Comparison of ENCODE assay signal across 8 cellular contexts in genomic region chr1:206734499-206735142, GRCh38. TPM values are rescaled to one million over a fixed set of nuclear protein-coding genes. Genes with fewer than 3 reads are reported as not detected.
DNase-seq lines count a peak whose midpoint lies in the region; ATAC-seq, FAIRE-seq and TF ChIP-seq lines count a peak whose summit lies in the region.

No MANE protein-coding gene starts in this region.

- CTCF ChIA-PET in MCF 10A (lab: Yijun Ruan, JAX) (interaction anchor here (0.5 to 9.2 kb wide), 74 partner anchors 9 to 1381 kb away, joined by 3 to 297 read pairs (median 4); partner anchors contain the start of genes C1orf116, DYRK3, EIF2D and FCAMR), HepG2 (lab: Yijun Ruan, JAX; ENCODE audit: low intra/inter-chr PET ratio, low total read pairs) (interaction anchor here (0.8 to 1.6 kb wide), 2 partner anchors 178 to 247 kb away, joined by 4 to 11 read pairs; no protein-coding TSS in a partner anchor)

- H3K9me3 ChIP-seq in WERI-Rb-1 (ENCODE audit: severe bottlenecking) (no peaks in the 10 kb centered on the region), HepG2 (ENCODE audit: low read length) (no peaks in the 10 kb centered on the region)

- no TSS peak for BruUV-seq in MCF 10A (replicated peaks; lab: Mats Ljungman, UMichigan)
- BruUV-seq in HepG2 (replicated peaks; lab: Mats Ljungman, UMichigan) = no TSS peak

- H3K79me2 ChIP-seq in HepG2 (ENCODE audit: insufficient read depth, low read length) = no peaks in the 10 kb centered on the region

- H3K9ac ChIP-seq in HepG2 (ENCODE audit: insufficient read depth, low read depth, low read length) = no peak overlapping the region

- intact Hi-C loops in MCF 10A (cut with micrococcal nuclease) = loop anchor here (1.0 to 2.0 kb wide), 4 partner anchors 74 to 340 kb away; no protein-coding TSS in a partner anchor
- intact Hi-C loops in HepG2 (cut with micrococcal nuclease; ENCODE audit: unreplicated experiment) = loop anchor here (1.0 to 10.0 kb wide), 3 partner anchors 178 to 340 kb away; no protein-coding TSS in a partner anchor

- H3K27ac ChIP-seq in WERI-Rb-1 = no peak overlapping the region
- no peak overlapping the region for H3K27ac ChIP-seq in HepG2 (ENCODE audit: extremely low read length, insufficient read depth, low read length)

- 69% methylated on average over 9 of the region's 9 CpGs for WGBS in HepG2 (ENCODE audit: low lambda C conversion rate)

- no peak overlapping the region for H3K4me3 ChIP-seq in WERI-Rb-1 (ENCODE audit: low read depth, low read length)
- H3K4me3 ChIP-seq in HepG2 (replicated peaks in 1 of 3; ENCODE audit: insufficient read depth in 1 of 3, low read depth in 2 of 3, low read length in 3 of 3) = no peak overlapping the region

- peak; percentile 41; the same call in 1 of the 2 replicates for TF ChIP-seq RAD21 in HepG2 (CRISPR knock-in tag; IDR thresholded peaks at IDR 0.05)

- peak overlapping the region; percentile 6 for H3K27ac Mint-ChIP-seq in MCF 10A (ENCODE audit: low read depth, unreplicated experiment)

- H3K27me3 ChIP-seq in WERI-Rb-1 (ENCODE audit: insufficient read depth, low read depth, severe bottlenecking) (no peaks in the 10 kb centered on the region), HepG2 (ENCODE audit: control insufficient read depth in 1 of 2, insufficient read depth in 2 of 2, low read length in 2 of 2) (no peaks in the 10 kb centered on the region)

- peaks cover 98% of the 10 kb centered on the region for H3K36me3 Mint-ChIP-seq in MCF 10A (ENCODE audit: insufficient read depth, unreplicated experiment)

- 0 out of 2 replicates have a peak, but pooled peaks cover 5% of the 10 kb centered on the region for H4K20me1 ChIP-seq in HepG2 (ENCODE audit: insufficient read depth, low read length)

- no peaks in the 10 kb centered on the region for H3K9me3 Mint-ChIP-seq in MCF 10A (ENCODE audit: unreplicated experiment)

- H2AFZ ChIP-seq in HepG2 (ENCODE audit: low read length) = no peak overlapping the region

- H3K4me1 Mint-ChIP-seq in MCF 10A (ENCODE audit: insufficient read depth, unreplicated experiment) = peaks cover 9% of the 10 kb centered on the region

- in situ Hi-C loops in KBM-7 (cut with MboI; ENCODE audit: low pct_unique_long_range_greater_than_20kb, low sequenced_read_pairs) (loop anchor here (25.0 kb wide), 1 partner anchor 178 kb away; the partner anchor contains the start of gene FCMR), HepG2 (cut with HindIII; ENCODE audit: extremely low pct_ligation_motif_present, low pct_unique_long_range_greater_than_20kb) (loop anchor here (5.0 to 10.0 kb wide), 2 partner anchors 178 to 250 kb away; no protein-coding TSS in a partner anchor)

- no peak for TF ChIP-seq POLR2A in HepG2 (IDR thresholded peaks at IDR 0.05; ENCODE audit: insufficient read depth in 1 of 2, low read depth in 2 of 2, low read length in 2 of 2)

- no peak overlapping the region for H3K4me2 ChIP-seq in HepG2 (ENCODE audit: low read depth, low read length)

- no peak overlapping the region for H3K4me3 Mint-ChIP-seq in MCF 10A (ENCODE audit: unreplicated experiment)

- POLR2A ChIA-PET in MCF 10A (lab: Yijun Ruan, JAX) (interaction anchor here (0.6 to 2.4 kb wide), 12 partner anchors 9 to 247 kb away, joined by 3 to 9 read pairs (median 3); partner anchors contain the start of genes DYRK3 and FCMR), HepG2 (lab: Yijun Ruan, JAX) (no interaction called here)

- H3K27me3 Mint-ChIP-seq in MCF 10A (ENCODE audit: insufficient read depth, unreplicated experiment) = no peaks in the 10 kb centered on the region

- TF ChIP-seq EP300 in HepG2 (IDR thresholded peaks at IDR 0.05; ENCODE audit: low read depth in 2 of 2, low read length in 2 of 2) = no peak
- TF ChIP-seq EP300 in HepG2 (CRISPR knock-in tag; IDR thresholded peaks at IDR 0.05; ENCODE audit: borderline replicate concordance) = no peak

- ATAC-seq in HepG2 (peak; percentile 66), HG03342 (IDR thresholded peaks at IDR 0.05; ENCODE audit: unreplicated experiment) (no peak), HG03520 (IDR thresholded peaks at IDR 0.05; ENCODE audit: unreplicated experiment) (no peak)

- DNase-seq in ELF-1 (ENCODE audit: low read depth, low spot score) (peak; percentile 53), KBM-7 (peak; percentile 51), WERI-Rb-1 (peak; percentile 88), MCF 10A (ENCODE audit: unreplicated experiment) (peak; percentile 73), HepG2 (ENCODE audit: low spot score) (no peak)
- DNase-seq in stimulated activated CD8-positive, alpha-beta memory T cell treated with anti-CD3 and anti-CD28 coated beads, Interleukin-4, amount 100 ng/mL, for 1 hour (ENCODE audit: low read depth in 2 of 2, low spot score in 1 of 2) = peak; percentile 61 to 66

- peak; percentile 28 for FAIRE-seq in HepG2 (lab: Jason Lieb, UNC)

- H3K4me1 ChIP-seq in HepG2 (ENCODE audit: insufficient read depth, low read length) = no peaks in the 10 kb centered on the region

- H3K36me3 ChIP-seq in WERI-Rb-1 (peaks cover 57% of the 10 kb centered on the region), HepG2 (replicated peaks in 1 of 2; ENCODE audit: control insufficient read depth in 1 of 2, insufficient read depth in 2 of 2, low read length in 2 of 2) (peaks cover 25 to 30% of the 10 kb centered on the region in 2 experiments; a peak in 4 of 5 replicates)

- TF ChIP-seq CTCF in WERI-Rb-1 (IDR thresholded peaks at IDR 0.05; ENCODE audit: low read depth, low read length) (peak; percentile 98), MCF 10A (IDR thresholded peaks at IDR 0.05; ENCODE audit: unreplicated experiment) (peak; percentile 97), HepG2 (CRISPR knock-in tag; IDR thresholded peaks at IDR 0.05) (peak; percentile 70)

RNA-seq across cellular contexts. Expression of gene IL19, which starts 36.0 kb away (rescaled TPM):
- total RNA-seq in MCF 10A (2022) = not detected in 2 replicates
- not detected in 2 replicates for total RNA-seq in HepG2 (2016; rRNA removed; fragmentation: Illumina TruSeq; extraction: Trizol)
- total RNA-seq in HepG2 (2016; cell fraction: cytosol; rRNA removed; fragmentation: Illumina TruSeq; extraction: Trizol; ENCODE audit: low read depth) = not detected in 2 replicates
- total RNA-seq in HepG2 (2016; cell fraction: insoluble cytoplasmic fraction; rRNA removed; fragmentation: Illumina TruSeq; extraction: Trizol) = not detected in 2 replicates
- not detected in 2 replicates for total RNA-seq in HepG2 (2016; cell fraction: membrane; rRNA removed; fragmentation: Illumina TruSeq; extraction: Trizol)
- not detected in 2 replicates for total RNA-seq in HepG2 (2016; cell fraction: nucleus; rRNA removed; fragmentation: Illumina TruSeq; extraction: Trizol)
- not detected in 2 replicates for polyA plus RNA-seq in HepG2 (2011; rRNA removed)
- polyA plus RNA-seq in HepG2 (2011; cell fraction: cytosol; rRNA removed) = not detected in 2 replicates
- not detected in 2 replicates for polyA plus RNA-seq in HepG2 (2011; cell fraction: nucleus; rRNA removed)
- polyA plus RNA-seq in HepG2 (2012) = not detected in 2 replicates
- not detected in 2 replicates for polyA plus RNA-seq in HepG2 (2016; cell fraction: cytosol; fragmentation: Illumina TruSeq; extraction: Trizol; ENCODE audit: low read depth)
- polyA plus RNA-seq in HepG2 (2016; cell fraction: insoluble cytoplasmic fraction; fragmentation: Illumina TruSeq; extraction: Trizol; ENCODE audit: low read depth) = not detected in 2 replicates
- polyA plus RNA-seq in HepG2 (2016; cell fraction: membrane; fragmentation: Illumina TruSeq; extraction: Trizol; ENCODE audit: low read depth) = not detected in 2 replicates
- not detected in 2 replicates for polyA plus RNA-seq in HepG2 (2016; cell fraction: nucleus; fragmentation: Illumina TruSeq; extraction: Trizol; ENCODE audit: insufficient read depth, low read depth)
- polyA minus RNA-seq in HepG2 (2011; rRNA and poly(A)+ RNA removed; ENCODE audit: low replicate concordance) = not detected in 2 replicates
- polyA minus RNA-seq in HepG2 (2011; cell fraction: cytosol; rRNA and poly(A)+ RNA removed) = not detected in 2 replicates
- not detected in 2 replicates for polyA minus RNA-seq in HepG2 (2011; cell fraction: nucleus; rRNA and poly(A)+ RNA removed)

RNA-seq across cellular contexts. Expression of gene IL10, which starts 37.7 kb away (rescaled TPM):
- not detected in 2 replicates for total RNA-seq in MCF 10A (2022)
- total RNA-seq in HepG2 (2016; rRNA removed; fragmentation: Illumina TruSeq; extraction: Trizol) = not detected in 2 replicates
- not detected in 2 replicates for total RNA-seq in HepG2 (2016; cell fraction: cytosol; rRNA removed; fragmentation: Illumina TruSeq; extraction: Trizol; ENCODE audit: low read depth)
- total RNA-seq in HepG2 (2016; cell fraction: insoluble cytoplasmic fraction; rRNA removed; fragmentation: Illumina TruSeq; extraction: Trizol) = not detected in 2 replicates
- not detected in 2 replicates for total RNA-seq in HepG2 (2016; cell fraction: membrane; rRNA removed; fragmentation: Illumina TruSeq; extraction: Trizol)
- not detected in 2 replicates for total RNA-seq in HepG2 (2016; cell fraction: nucleus; rRNA removed; fragmentation: Illumina TruSeq; extraction: Trizol)
- not detected in 2 replicates for polyA plus RNA-seq in HepG2 (2011; rRNA removed)
- polyA plus RNA-seq in HepG2 (2011; cell fraction: cytosol; rRNA removed) = not detected in 2 replicates
- polyA plus RNA-seq in HepG2 (2011; cell fraction: nucleus; rRNA removed) = not detected in 2 replicates
- polyA plus RNA-seq in HepG2 (2012) = not detected in 2 replicates
- polyA plus RNA-seq in HepG2 (2016; cell fraction: cytosol; fragmentation: Illumina TruSeq; extraction: Trizol; ENCODE audit: low read depth) = not detected in 2 replicates
- not detected in 2 replicates for polyA plus RNA-seq in HepG2 (2016; cell fraction: insoluble cytoplasmic fraction; fragmentation: Illumina TruSeq; extraction: Trizol; ENCODE audit: low read depth)
- not detected in 2 replicates for polyA plus RNA-seq in HepG2 (2016; cell fraction: membrane; fragmentation: Illumina TruSeq; extraction: Trizol; ENCODE audit: low read depth)
- polyA plus RNA-seq in HepG2 (2016; cell fraction: nucleus; fragmentation: Illumina TruSeq; extraction: Trizol; ENCODE audit: insufficient read depth, low read depth) = not detected in 2 replicates
- polyA minus RNA-seq in HepG2 (2011; rRNA and poly(A)+ RNA removed; ENCODE audit: low replicate concordance) = not detected in 2 replicates
- not detected in 2 replicates for polyA minus RNA-seq in HepG2 (2011; cell fraction: cytosol; rRNA and poly(A)+ RNA removed)
- polyA minus RNA-seq in HepG2 (2011; cell fraction: nucleus; rRNA and poly(A)+ RNA removed) = not detected in 2 replicates

RNA-seq across cellular contexts. Expression of gene MAPKAPK2, which starts 49.9 kb away (rescaled TPM):
- 142 and 178 TPM in 2 replicates for total RNA-seq in MCF 10A (2022)
- 14.5 and 16.6 TPM in 2 replicates for total RNA-seq in HepG2 (2016; rRNA removed; fragmentation: Illumina TruSeq; extraction: Trizol)
- total RNA-seq in HepG2 (2016; cell fraction: cytosol; rRNA removed; fragmentation: Illumina TruSeq; extraction: Trizol; ENCODE audit: low read depth) = 11.7 and 13.0 TPM in 2 replicates
- 11.8 and 16.6 TPM in 2 replicates for total RNA-seq in HepG2 (2016; cell fraction: insoluble cytoplasmic fraction; rRNA removed; fragmentation: Illumina TruSeq; extraction: Trizol)
- total RNA-seq in HepG2 (2016; cell fraction: membrane; rRNA removed; fragmentation: Illumina TruSeq; extraction: Trizol) = 26.9 and 28.5 TPM in 2 replicates
- 15.3 TPM in 2 replicates for total RNA-seq in HepG2 (2016; cell fraction: nucleus; rRNA removed; fragmentation: Illumina TruSeq; extraction: Trizol)
- 34.0 and 40.1 TPM in 2 replicates for polyA plus RNA-seq in HepG2 (2011; rRNA removed)
- polyA plus RNA-seq in HepG2 (2011; cell fraction: cytosol; rRNA removed) = 28.8 and 30.9 TPM in 2 replicates
- polyA plus RNA-seq in HepG2 (2011; cell fraction: nucleus; rRNA removed) = 60.6 and 63.0 TPM in 2 replicates
- 17.3 and 31.0 TPM in 2 replicates for polyA plus RNA-seq in HepG2 (2012)
- 13.8 and 14.2 TPM in 2 replicates for polyA plus RNA-seq in HepG2 (2016; cell fraction: cytosol; fragmentation: Illumina TruSeq; extraction: Trizol; ENCODE audit: low read depth)
- 17.8 and 22.4 TPM in 2 replicates for polyA plus RNA-seq in HepG2 (2016; cell fraction: insoluble cytoplasmic fraction; fragmentation: Illumina TruSeq; extraction: Trizol; ENCODE audit: low read depth)
- 32.7 and 35.8 TPM in 2 replicates for polyA plus RNA-seq in HepG2 (2016; cell fraction: membrane; fragmentation: Illumina TruSeq; extraction: Trizol; ENCODE audit: low read depth)
- polyA plus RNA-seq in HepG2 (2016; cell fraction: nucleus; fragmentation: Illumina TruSeq; extraction: Trizol; ENCODE audit: insufficient read depth, low read depth) = 41.1 and 43.4 TPM in 2 replicates
- polyA minus RNA-seq in HepG2 (2011; rRNA and poly(A)+ RNA removed; ENCODE audit: low replicate concordance) = 50.0 and 68.4 TPM in 2 replicates
- 15.6 and 16.3 TPM in 2 replicates for polyA minus RNA-seq in HepG2 (2011; cell fraction: cytosol; rRNA and poly(A)+ RNA removed)
- polyA minus RNA-seq in HepG2 (2011; cell fraction: nucleus; rRNA and poly(A)+ RNA removed) = 24.2 and 25.9 TPM in 2 replicates
